ENCODE assay signal across 1 cellular context in the genomic region with DNA sequence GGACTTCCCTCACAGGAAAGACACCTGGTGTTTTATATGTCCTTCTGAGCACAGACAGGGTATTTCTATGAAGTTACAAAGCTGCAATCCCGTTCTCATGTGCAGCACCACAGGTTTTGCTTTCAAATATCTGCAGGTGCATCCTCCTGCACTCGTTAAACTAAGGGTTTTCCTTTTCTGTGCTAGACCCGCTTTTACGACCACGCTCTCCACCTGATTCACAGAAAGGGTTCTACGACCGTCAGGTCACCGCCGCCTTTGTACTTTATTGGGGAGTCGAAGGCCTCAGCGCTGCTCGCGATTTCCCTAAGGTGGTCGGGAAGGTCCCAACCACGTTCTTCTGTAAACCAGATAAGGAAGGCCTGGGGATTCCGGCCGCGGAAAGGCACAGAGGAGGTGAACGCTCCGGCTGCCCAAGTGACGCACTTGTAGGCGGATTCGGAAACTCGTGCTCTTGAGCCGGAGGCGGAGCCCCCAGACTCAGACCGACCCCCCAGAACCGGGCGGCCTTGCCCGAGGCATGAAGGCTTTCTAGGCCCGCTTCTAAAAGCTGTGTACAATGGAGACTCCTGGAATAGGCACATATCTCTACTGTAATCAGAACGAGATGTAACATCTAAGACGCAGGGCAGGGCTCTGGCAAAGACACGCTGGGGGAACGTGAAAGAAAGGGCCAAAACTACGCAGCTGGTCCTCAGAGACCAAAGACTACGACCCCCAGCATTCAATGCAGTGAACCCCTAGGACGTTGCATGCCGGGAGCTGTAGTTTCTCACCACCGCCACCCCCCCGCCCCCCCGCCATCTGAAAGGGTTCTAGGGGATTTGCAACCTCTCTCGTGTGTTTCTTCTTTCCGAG.
TF ChIP-seq lines count a peak whose summit lies in the region.

No MANE protein-coding gene starts in this region.

TF ChIP-seq in K562, 482 proteins besides CTCF, POLR2A, EP300 and RAD21 (continued from another document and continues in another):
- TF ChIP-seq, protein P1, sequence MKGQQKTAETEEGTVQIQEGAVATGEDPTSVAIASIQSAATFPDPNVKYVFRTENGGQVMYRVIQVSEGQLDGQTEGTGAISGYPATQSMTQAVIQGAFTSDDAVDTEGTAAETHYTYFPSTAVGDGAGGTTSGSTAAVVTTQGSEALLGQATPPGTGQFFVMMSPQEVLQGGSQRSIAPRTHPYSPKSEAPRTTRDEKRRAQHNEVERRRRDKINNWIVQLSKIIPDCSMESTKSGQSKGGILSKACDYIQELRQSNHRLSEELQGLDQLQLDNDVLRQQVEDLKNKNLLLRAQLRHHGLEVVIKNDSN (CRISPR knock-in tag; IDR thresholded peaks at IDR 0.05): no peak
- TF ChIP-seq ZEB2 (IDR thresholded peaks at IDR 0.05) (0 out of 2 replicates have a peak, but pooled peaks have one; percentile 21), TBP (optimal IDR thresholded peaks at IDR 0.05; ENCODE audit: low read depth, low read length) (no peak), TAF15 (IDR thresholded peaks at IDR 0.05; ENCODE audit: low read depth, low read length) (no peak), TRIM28 (IDR thresholded peaks at IDR 0.05) (peak; percentile 64; the same call in 1 of the 2 replicates), CHCHD3 (CRISPR knock-in tag; IDR thresholded peaks at IDR 0.05) (no peak), HEY1 (CRISPR knock-in tag; IDR thresholded peaks at IDR 0.05; ENCODE audit: borderline replicate concordance) (no peak), CBX8 (IDR thresholded peaks at IDR 0.05; ENCODE audit: borderline replicate concordance, extremely low read depth, low read depth, low read length, poor library complexity, severe bottlenecking) (no peak), HDGF (IDR thresholded peaks at IDR 0.05) (no peak), SP2 (IDR thresholded peaks at IDR 0.05; ENCODE audit: extremely low read depth, low read depth, low read length, poor library complexity, severe bottlenecking) (no peak), ZFP30 (CRISPR knock-in tag; IDR thresholded peaks at IDR 0.05; ENCODE audit: borderline replicate concordance) (no peak), ETV1 (tag; conservative IDR thresholded peaks at IDR 0.05; ENCODE audit: low read depth) (0 out of 2 replicates have a peak, but pooled peaks have one; percentile 38), GATA2 (CRISPR knock-in tag; IDR thresholded peaks at IDR 0.05) (no peak), CEBPB (tag; IDR thresholded peaks at IDR 0.05) (no peak), CBFA2T2 (conservative IDR thresholded peaks at IDR 0.05) (no peak), SIN3B (IDR thresholded peaks at IDR 0.05; ENCODE audit: low read depth) (no peak), TAF7 (tag; IDR thresholded peaks at IDR 0.05) (peak; percentile 7; the same call in 1 of the 2 replicates), C11orf30 (IDR thresholded peaks at IDR 0.05; ENCODE audit: low read depth) (no peak), EHMT2 (IDR thresholded peaks at IDR 0.05) (no peak), SREBF1 (IDR thresholded peaks at IDR 0.05; ENCODE audit: borderline replicate concordance, low read depth, low read length) (no peak), GATAD2B (IDR thresholded peaks at IDR 0.05; ENCODE audit: borderline replicate concordance) (peak; percentile 19; the same call in 1 of the 2 replicates), GABPB1 (CRISPR knock-in tag; IDR thresholded peaks at IDR 0.05) (no peak), BHLHE40 (IDR thresholded peaks at IDR 0.05; ENCODE audit: low read length) (no peak), ATF1 (CRISPR knock-in tag; IDR thresholded peaks at IDR 0.05) (no peak), ATF1 (tag; IDR thresholded peaks at IDR 0.05) (0 out of 2 replicates have a peak, but pooled peaks have one; percentile 4), NR3C1 (CRISPR knock-in tag; IDR thresholded peaks at IDR 0.05) (no peak), KDM2B (CRISPR knock-in tag; IDR thresholded peaks at IDR 0.05) (no peak), HOXB6 (CRISPR knock-in tag; IDR thresholded peaks at IDR 0.05; ENCODE audit: borderline replicate concordance) (no peak), ZNF274 (IDR thresholded peaks at IDR 0.05; ENCODE audit: borderline replicate concordance, low read depth, low read length) (no peak), ZNF408 (CRISPR knock-in tag; IDR thresholded peaks at IDR 0.05; ENCODE audit: low read depth) (no peak), RBFOX2 (IDR thresholded peaks at IDR 0.05; ENCODE audit: low read depth, low read length) (no peak), FUS (optimal IDR thresholded peaks at IDR 0.05; ENCODE audit: low read depth, low read length) (no peak), OTX1 (CRISPR knock-in tag; IDR thresholded peaks at IDR 0.05) (no peak), BACH1 (tag; IDR thresholded peaks at IDR 0.05) (no peak; the same call in 1 of the 2 replicates)
- TF ChIP-seq, protein P2, sequence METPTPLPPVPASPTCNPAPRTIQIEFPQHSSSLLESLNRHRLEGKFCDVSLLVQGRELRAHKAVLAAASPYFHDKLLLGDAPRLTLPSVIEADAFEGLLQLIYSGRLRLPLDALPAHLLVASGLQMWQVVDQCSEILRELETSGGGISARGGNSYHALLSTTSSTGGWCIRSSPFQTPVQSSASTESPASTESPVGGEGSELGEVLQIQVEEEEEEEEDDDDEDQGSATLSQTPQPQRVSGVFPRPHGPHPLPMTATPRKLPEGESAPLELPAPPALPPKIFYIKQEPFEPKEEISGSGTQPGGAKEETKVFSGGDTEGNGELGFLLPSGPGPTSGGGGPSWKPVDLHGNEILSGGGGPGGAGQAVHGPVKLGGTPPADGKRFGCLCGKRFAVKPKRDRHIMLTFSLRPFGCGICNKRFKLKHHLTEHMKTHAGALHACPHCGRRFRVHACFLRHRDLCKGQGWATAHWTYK (CRISPR knock-in tag; IDR thresholded peaks at IDR 0.05): no peak
- TF ChIP-seq, protein P3, sequence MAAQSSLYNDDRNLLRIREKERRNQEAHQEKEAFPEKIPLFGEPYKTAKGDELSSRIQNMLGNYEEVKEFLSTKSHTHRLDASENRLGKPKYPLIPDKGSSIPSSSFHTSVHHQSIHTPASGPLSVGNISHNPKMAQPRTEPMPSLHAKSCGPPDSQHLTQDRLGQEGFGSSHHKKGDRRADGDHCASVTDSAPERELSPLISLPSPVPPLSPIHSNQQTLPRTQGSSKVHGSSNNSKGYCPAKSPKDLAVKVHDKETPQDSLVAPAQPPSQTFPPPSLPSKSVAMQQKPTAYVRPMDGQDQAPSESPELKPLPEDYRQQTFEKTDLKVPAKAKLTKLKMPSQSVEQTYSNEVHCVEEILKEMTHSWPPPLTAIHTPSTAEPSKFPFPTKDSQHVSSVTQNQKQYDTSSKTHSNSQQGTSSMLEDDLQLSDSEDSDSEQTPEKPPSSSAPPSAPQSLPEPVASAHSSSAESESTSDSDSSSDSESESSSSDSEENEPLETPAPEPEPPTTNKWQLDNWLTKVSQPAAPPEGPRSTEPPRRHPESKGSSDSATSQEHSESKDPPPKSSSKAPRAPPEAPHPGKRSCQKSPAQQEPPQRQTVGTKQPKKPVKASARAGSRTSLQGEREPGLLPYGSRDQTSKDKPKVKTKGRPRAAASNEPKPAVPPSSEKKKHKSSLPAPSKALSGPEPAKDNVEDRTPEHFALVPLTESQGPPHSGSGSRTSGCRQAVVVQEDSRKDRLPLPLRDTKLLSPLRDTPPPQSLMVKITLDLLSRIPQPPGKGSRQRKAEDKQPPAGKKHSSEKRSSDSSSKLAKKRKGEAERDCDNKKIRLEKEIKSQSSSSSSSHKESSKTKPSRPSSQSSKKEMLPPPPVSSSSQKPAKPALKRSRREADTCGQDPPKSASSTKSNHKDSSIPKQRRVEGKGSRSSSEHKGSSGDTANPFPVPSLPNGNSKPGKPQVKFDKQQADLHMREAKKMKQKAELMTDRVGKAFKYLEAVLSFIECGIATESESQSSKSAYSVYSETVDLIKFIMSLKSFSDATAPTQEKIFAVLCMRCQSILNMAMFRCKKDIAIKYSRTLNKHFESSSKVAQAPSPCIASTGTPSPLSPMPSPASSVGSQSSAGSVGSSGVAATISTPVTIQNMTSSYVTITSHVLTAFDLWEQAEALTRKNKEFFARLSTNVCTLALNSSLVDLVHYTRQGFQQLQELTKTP (IDR thresholded peaks at IDR 0.05; ENCODE audit: low read depth in 1 of 2, partially characterized antibody in 2 of 2): peak in 1 of 2 experiments; percentile 97
- TF ChIP-seq, protein P4, sequence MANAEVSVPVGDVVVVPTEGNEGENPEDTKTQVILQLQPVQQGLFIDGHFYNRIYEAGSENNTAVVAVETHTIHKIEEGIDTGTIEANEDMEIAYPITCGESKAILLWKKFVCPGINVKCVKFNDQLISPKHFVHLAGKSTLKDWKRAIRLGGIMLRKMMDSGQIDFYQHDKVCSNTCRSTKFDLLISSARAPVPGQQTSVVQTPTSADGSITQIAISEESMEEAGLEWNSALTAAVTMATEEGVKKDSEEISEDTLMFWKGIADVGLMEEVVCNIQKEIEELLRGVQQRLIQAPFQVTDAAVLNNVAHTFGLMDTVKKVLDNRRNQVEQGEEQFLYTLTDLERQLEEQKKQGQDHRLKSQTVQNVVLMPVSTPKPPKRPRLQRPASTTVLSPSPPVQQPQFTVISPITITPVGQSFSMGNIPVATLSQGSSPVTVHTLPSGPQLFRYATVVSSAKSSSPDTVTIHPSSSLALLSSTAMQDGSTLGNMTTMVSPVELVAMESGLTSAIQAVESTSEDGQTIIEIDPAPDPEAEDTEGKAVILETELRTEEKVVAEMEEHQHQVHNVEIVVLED (CRISPR knock-in tag; IDR thresholded peaks at IDR 0.05): no peak
- TF ChIP-seq, protein P5, sequence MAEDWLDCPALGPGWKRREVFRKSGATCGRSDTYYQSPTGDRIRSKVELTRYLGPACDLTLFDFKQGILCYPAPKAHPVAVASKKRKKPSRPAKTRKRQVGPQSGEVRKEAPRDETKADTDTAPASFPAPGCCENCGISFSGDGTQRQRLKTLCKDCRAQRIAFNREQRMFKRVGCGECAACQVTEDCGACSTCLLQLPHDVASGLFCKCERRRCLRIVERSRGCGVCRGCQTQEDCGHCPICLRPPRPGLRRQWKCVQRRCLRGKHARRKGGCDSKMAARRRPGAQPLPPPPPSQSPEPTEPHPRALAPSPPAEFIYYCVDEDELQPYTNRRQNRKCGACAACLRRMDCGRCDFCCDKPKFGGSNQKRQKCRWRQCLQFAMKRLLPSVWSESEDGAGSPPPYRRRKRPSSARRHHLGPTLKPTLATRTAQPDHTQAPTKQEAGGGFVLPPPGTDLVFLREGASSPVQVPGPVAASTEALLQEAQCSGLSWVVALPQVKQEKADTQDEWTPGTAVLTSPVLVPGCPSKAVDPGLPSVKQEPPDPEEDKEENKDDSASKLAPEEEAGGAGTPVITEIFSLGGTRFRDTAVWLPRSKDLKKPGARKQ (CRISPR knock-in tag; IDR thresholded peaks at IDR 0.05): no peak
- TF ChIP-seq, protein P6, sequence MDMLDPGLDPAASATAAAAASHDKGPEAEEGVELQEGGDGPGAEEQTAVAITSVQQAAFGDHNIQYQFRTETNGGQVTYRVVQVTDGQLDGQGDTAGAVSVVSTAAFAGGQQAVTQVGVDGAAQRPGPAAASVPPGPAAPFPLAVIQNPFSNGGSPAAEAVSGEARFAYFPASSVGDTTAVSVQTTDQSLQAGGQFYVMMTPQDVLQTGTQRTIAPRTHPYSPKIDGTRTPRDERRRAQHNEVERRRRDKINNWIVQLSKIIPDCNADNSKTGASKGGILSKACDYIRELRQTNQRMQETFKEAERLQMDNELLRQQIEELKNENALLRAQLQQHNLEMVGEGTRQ (CRISPR knock-in tag; IDR thresholded peaks at IDR 0.05): no peak
- TF ChIP-seq, protein P7, sequence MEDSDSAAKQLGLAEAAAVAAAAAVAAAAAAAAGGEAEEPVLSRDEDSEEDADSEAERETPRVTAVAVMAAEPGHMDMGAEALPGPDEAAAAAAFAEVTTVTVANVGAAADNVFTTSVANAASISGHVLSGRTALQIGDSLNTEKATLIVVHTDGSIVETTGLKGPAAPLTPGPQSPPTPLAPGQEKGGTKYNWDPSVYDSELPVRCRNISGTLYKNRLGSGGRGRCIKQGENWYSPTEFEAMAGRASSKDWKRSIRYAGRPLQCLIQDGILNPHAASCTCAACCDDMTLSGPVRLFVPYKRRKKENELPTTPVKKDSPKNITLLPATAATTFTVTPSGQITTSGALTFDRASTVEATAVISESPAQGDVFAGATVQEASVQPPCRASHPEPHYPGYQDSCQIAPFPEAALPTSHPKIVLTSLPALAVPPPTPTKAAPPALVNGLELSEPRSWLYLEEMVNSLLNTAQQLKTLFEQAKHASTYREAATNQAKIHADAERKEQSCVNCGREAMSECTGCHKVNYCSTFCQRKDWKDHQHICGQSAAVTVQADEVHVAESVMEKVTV (CRISPR knock-in tag; IDR thresholded peaks at IDR 0.05): no peak
- TF ChIP-seq, protein P8, sequence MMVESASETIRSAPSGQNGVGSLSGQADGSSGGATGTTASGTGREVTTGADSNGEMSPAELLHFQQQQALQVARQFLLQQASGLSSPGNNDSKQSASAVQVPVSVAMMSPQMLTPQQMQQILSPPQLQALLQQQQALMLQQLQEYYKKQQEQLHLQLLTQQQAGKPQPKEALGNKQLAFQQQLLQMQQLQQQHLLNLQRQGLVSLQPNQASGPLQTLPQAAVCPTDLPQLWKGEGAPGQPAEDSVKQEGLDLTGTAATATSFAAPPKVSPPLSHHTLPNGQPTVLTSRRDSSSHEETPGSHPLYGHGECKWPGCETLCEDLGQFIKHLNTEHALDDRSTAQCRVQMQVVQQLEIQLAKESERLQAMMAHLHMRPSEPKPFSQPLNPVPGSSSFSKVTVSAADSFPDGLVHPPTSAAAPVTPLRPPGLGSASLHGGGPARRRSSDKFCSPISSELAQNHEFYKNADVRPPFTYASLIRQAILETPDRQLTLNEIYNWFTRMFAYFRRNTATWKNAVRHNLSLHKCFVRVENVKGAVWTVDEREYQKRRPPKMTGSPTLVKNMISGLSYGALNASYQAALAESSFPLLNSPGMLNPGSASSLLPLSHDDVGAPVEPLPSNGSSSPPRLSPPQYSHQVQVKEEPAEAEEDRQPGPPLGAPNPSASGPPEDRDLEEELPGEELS (CRISPR knock-in tag; IDR thresholded peaks at IDR 0.05; ENCODE audit: borderline replicate concordance): no peak
- TF ChIP-seq, protein P9, sequence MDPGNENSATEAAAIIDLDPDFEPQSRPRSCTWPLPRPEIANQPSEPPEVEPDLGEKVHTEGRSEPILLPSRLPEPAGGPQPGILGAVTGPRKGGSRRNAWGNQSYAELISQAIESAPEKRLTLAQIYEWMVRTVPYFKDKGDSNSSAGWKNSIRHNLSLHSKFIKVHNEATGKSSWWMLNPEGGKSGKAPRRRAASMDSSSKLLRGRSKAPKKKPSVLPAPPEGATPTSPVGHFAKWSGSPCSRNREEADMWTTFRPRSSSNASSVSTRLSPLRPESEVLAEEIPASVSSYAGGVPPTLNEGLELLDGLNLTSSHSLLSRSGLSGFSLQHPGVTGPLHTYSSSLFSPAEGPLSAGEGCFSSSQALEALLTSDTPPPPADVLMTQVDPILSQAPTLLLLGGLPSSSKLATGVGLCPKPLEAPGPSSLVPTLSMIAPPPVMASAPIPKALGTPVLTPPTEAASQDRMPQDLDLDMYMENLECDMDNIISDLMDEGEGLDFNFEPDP (CRISPR knock-in tag; IDR thresholded peaks at IDR 0.05): no peak
- TF ChIP-seq, protein P10, sequence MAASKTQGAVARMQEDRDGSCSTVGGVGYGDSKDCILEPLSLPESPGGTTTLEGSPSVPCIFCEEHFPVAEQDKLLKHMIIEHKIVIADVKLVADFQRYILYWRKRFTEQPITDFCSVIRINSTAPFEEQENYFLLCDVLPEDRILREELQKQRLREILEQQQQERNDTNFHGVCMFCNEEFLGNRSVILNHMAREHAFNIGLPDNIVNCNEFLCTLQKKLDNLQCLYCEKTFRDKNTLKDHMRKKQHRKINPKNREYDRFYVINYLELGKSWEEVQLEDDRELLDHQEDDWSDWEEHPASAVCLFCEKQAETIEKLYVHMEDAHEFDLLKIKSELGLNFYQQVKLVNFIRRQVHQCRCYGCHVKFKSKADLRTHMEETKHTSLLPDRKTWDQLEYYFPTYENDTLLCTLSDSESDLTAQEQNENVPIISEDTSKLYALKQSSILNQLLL (CRISPR knock-in tag; IDR thresholded peaks at IDR 0.05; ENCODE audit: borderline replicate concordance): no peak
